24 cellular contexts compared by ENCODE assay signal in genomic region chr2:30487603-30488002, GRCh38. TPM values are rescaled to one million over a fixed set of nuclear protein-coding genes. Genes with fewer than 3 reads are reported as not detected.
DNase-seq lines count a peak whose midpoint lies in the region; ATAC-seq, FAIRE-seq and TF ChIP-seq lines count a peak whose summit lies in the region.
"Had no signal": no experiment of that assay in that cellular context is flagged by ENCODE, and none has a peak within 500 bp of the region (broad histone marks: within the 10 kb centered on the region; RNA-seq: fewer than 3 reads in every experiment).

No MANE protein-coding gene starts in this region.

- peak overlapping the region; percentile 31; the same call in 1 of the 2 replicates for H4K91ac ChIP-seq in IMR-90 (ENCODE audit: insufficient read depth, low read depth, low read length)

- peak overlapping the region; percentile 85 for H3K14ac ChIP-seq in IMR-90 (replicated peaks; ENCODE audit: low read depth, low read length)

- H3K4me2 ChIP-seq in IMR-90 (ENCODE audit: low read depth, low read length): peak overlapping the region; percentile 53

- H3K4me1 Mint-ChIP-seq in memory B cell: peaks cover 23% of the 10 kb centered on the region

- peak overlapping the region; percentile 56 for H2BK120ac ChIP-seq in IMR-90 (ENCODE audit: low read depth, low read length)

- no peaks in the 10 kb centered on the region for H3K36me3 ChIP-seq in IMR-90 (ENCODE audit: control insufficient read depth, insufficient read depth, low read length)
- H3K36me3 ChIP-seq: esophagus squamous epithelium, HAP-1, uterus had no signal

- no peak overlapping the region for H3K9ac ChIP-seq in IMR-90 (ENCODE audit: low read depth, low read length)

- H3K4me3 ChIP-seq in IMR-90 (ENCODE audit: insufficient read depth, low read depth, low read length): no peak overlapping the region
- H3K4me3 ChIP-seq: coronary artery, esophagus squamous epithelium, HAP-1, mucosa of descending colon, uterus had no signal

- CTCF ChIA-PET in IMR-90 (lab: Yijun Ruan, JAX): no interaction called here

- DNase-seq in DMS79 treated with DMSO at 0.1 percent for 48 hours (lab: John Stamatoyannopoulos, UW) (peak; percentile 95), IMR-90 (no peak), RPMI8226 (peak; percentile 42), memory B cell (ENCODE audit: low spot score in 2 of 2) (no peak), MV-4-11 (lab: John Stamatoyannopoulos, UW) (no peak), NCI-H446 (lab: John Stamatoyannopoulos, UW) (no peak), frontal cortex (ENCODE audit: low spot score in 2 of 2) (no peak)
- DNase-seq: activated B cell treated with CpG ODN at 0.5 μM for 24 hours; activated CD8-positive, alpha-beta T cell treated with anti-CD3 and anti-CD28 coated beads, Interleukin-2, amount 10 ng/mL, durations not matched to agents 7 days and 5 days; amygdala; esophagus squamous epithelium; KBM-7; left colon; MM.1S; mucosa of descending colon; NCI-H1694 treated with DMSO at 0.1 percent for 48 hours; uterus had no signal

- peak overlapping the region; percentile 87 for H4K5ac ChIP-seq in IMR-90 (ENCODE audit: low read depth, low read length)

- H3K27ac ChIP-seq in IMR-90 (ENCODE audit: insufficient read depth, low read length): peak overlapping the region; percentile 85; the same call in 1 of the 2 replicates
- H3K27ac ChIP-seq: C4-2B, esophagus squamous epithelium, uterus had no signal

- H3K27ac Mint-ChIP-seq in memory B cell: peak overlapping the region; percentile 36
- H3K27ac Mint-ChIP-seq: activated B cell treated with CpG ODN at 0.5 μM for 24 hours; activated CD8-positive, alpha-beta T cell treated with anti-CD3 and anti-CD28 coated beads, Interleukin-2, amount 10 ng/mL, durations not matched to agents 7 days and 5 days; progenitor cell of endocrine pancreas had no signal

- H2AK9ac ChIP-seq in IMR-90 (replicated peaks; ENCODE audit: low read depth, low read length, poor library complexity): no peak overlapping the region

- no peaks in the 10 kb centered on the region for H3K27me3 ChIP-seq in IMR-90 (ENCODE audit: control insufficient read depth, insufficient read depth, low read length)
- H3K27me3 ChIP-seq: esophagus squamous epithelium, uterus had no signal

- dilution Hi-C loops in IMR-90 (cut with HindIII; ENCODE audit: low sequenced_read_pairs, unreplicated experiment): no loop called here

- peaks cover 4% of the 10 kb centered on the region; the same call in 1 of the 2 replicates for H4K20me1 ChIP-seq in IMR-90 (ENCODE audit: insufficient read depth, low read length)

- peaks cover 9% of the 10 kb centered on the region for H3K4me1 ChIP-seq in IMR-90 (ENCODE audit: control insufficient read depth, insufficient read depth, low read length)
- H3K4me1 ChIP-seq: uterus had no signal

- H3K23ac ChIP-seq in IMR-90 (ENCODE audit: low read depth, low read length): 0 out of 2 replicates have a peak overlapping the region, but pooled peaks have one; percentile 53

- ATAC-seq in IMR-90 (ENCODE audit: low read depth): peak; percentile 46
- no peak for ATAC-seq in memory B cell (ENCODE audit: low read depth)
- ATAC-seq in HG02759 (IDR thresholded peaks at IDR 0.05; ENCODE audit: unreplicated experiment): no peak

- H2AK5ac ChIP-seq in IMR-90 (ENCODE audit: low read depth, low read length): peak overlapping the region; percentile 91

- peaks cover 2% of the 10 kb centered on the region for H3K36me3 Mint-ChIP-seq in memory B cell

- H2BK15ac ChIP-seq in IMR-90 (ENCODE audit: low read depth, low read length): peak overlapping the region; percentile 54; the same call in 1 of the 3 replicates

- no peaks in the 10 kb centered on the region for H3K27me3 Mint-ChIP-seq in memory B cell
- H3K27me3 Mint-ChIP-seq: activated B cell treated with CpG ODN at 0.5 μM for 24 hours, progenitor cell of endocrine pancreas had no signal

- no peaks in the 10 kb centered on the region for H3K9me3 Mint-ChIP-seq in memory B cell

- no TSS peak for BruUV-seq in IMR-90 (replicated peaks; lab: Mats Ljungman, UMichigan)

- no peak overlapping the region for H3K56ac ChIP-seq in IMR-90 (ENCODE audit: extremely low read depth, insufficient read depth, low read length)

- FAIRE-seq in frontal cortex (lab: Jason Lieb, UNC): no peak
- FAIRE-seq: bronchial epithelial cell, D721Med had no signal

- POLR2A ChIA-PET in IMR-90 (lab: Charles Lee; ENCODE audit: unreplicated experiment): no interaction called here

- H2AFZ ChIP-seq in IMR-90 (replicated peaks; ENCODE audit: low read length, poor library complexity): no peak overlapping the region

- peak overlapping the region in 1 of 2 experiments; percentile 4; a peak in 1 of 4 replicates for H4K8ac ChIP-seq in IMR-90 (ENCODE audit: low read depth in 2 of 2, low read length in 2 of 2)

- H2BK5ac ChIP-seq in IMR-90 (ENCODE audit: low read depth, low read length, poor library complexity, severe bottlenecking): peak overlapping the region; percentile 37

- peaks cover 20 to 36% of the 10 kb centered on the region in 2 experiments for H3K79me1 ChIP-seq in IMR-90 (ENCODE audit: low read depth in 1 of 2, low read length in 2 of 2)

- no peaks in the 10 kb centered on the region for H3K9me3 ChIP-seq in IMR-90 (ENCODE audit: control insufficient read depth, insufficient read depth, low read length)
- H3K9me3 ChIP-seq: esophagus squamous epithelium, HAP-1, mucosa of descending colon, uterus had no signal

- TF ChIP-seq RAD21 in IMR-90 (IDR thresholded peaks at IDR 0.05; ENCODE audit: low read length): no peak

- in situ Hi-C loops in IMR-90 (cut with MboI; ENCODE audit: low sequenced_read_pairs): no loop called here

- no peak overlapping the region for H3K4me3 Mint-ChIP-seq in memory B cell
- H3K4me3 Mint-ChIP-seq: activated B cell treated with CpG ODN at 0.5 μM for 24 hours; activated CD8-positive, alpha-beta T cell treated with anti-CD3 and anti-CD28 coated beads, Interleukin-2, amount 10 ng/mL, durations not matched to agents 7 days and 5 days had no signal

- H2BK20ac ChIP-seq in IMR-90 (ENCODE audit: low read depth, low read length): peak overlapping the region; percentile 57

- intact Hi-C loops in IMR-90 (cut with micrococcal nuclease): no loop called here

- H3K18ac ChIP-seq in IMR-90 (ENCODE audit: low read depth, low read length): peak overlapping the region; percentile 86

- TF ChIP-seq CTCF in IMR-90 (conservative IDR thresholded peaks at IDR 0.05; ENCODE audit: low read depth, low read length): no peak

- no peak for TF ChIP-seq POLR2A in IMR-90 (IDR thresholded peaks at IDR 0.05; ENCODE audit: low read depth, low read length)

- H3K9me1 ChIP-seq in IMR-90 (ENCODE audit: insufficient read depth, low read length): peaks cover 5% of the 10 kb centered on the region

- peak overlapping the region; percentile 34; the same call in 1 of the 2 replicates for H3K4ac ChIP-seq in IMR-90 (ENCODE audit: low read depth, low read length)

TF ChIP-seq in IMR-90, 13 proteins besides CTCF, POLR2A, EP300 and RAD21:
- TF ChIP-seq USF2 (IDR thresholded peaks at IDR 0.05; ENCODE audit: low read depth, low read length): no peak
- TF ChIP-seq NFE2L2 (IDR thresholded peaks at IDR 0.05; ENCODE audit: low read depth, low read length): no peak
- no peak for TF ChIP-seq CHD1 (IDR thresholded peaks at IDR 0.05; ENCODE audit: low read depth, low read length)

RNA-seq across cellular contexts. Expression of gene LCLAT1, which starts 40.6 kb away (rescaled TPM):
- total RNA-seq in IMR-90 (2012; rRNA removed) (11.5 and 18.3 TPM in 2 replicates), frontal cortex (23.6 TPM)
- 6.9 and 7.5 TPM in 2 replicates for polyA plus RNA-seq in IMR-90 (2012; rRNA removed)
- polyA plus RNA-seq in IMR-90 (2012; cell fraction: cytosol; rRNA removed): 2.3 and 4.8 TPM in 2 replicates
- 1.3 and 5.4 TPM in 2 replicates for polyA plus RNA-seq in IMR-90 (2012; cell fraction: nucleus; rRNA removed; ENCODE audit: low replicate concordance)

Comparison
In these comparisons a context has a peak if more than half of its experiments do, and no peak if none do; other contexts are left out.
1. DNase-seq: peak in DMS79 treated with DMSO at 0.1 percent for 48 hours (single experiment) and RPMI8226 (single experiment); none in IMR-90 (single experiment), memory B cell (0 of 2), MV-4-11 (single experiment), NCI-H446 (0 of 2) and frontal cortex (0 of 2).